ENCODE assay signal across 9 cellular contexts in the genomic region with DNA sequence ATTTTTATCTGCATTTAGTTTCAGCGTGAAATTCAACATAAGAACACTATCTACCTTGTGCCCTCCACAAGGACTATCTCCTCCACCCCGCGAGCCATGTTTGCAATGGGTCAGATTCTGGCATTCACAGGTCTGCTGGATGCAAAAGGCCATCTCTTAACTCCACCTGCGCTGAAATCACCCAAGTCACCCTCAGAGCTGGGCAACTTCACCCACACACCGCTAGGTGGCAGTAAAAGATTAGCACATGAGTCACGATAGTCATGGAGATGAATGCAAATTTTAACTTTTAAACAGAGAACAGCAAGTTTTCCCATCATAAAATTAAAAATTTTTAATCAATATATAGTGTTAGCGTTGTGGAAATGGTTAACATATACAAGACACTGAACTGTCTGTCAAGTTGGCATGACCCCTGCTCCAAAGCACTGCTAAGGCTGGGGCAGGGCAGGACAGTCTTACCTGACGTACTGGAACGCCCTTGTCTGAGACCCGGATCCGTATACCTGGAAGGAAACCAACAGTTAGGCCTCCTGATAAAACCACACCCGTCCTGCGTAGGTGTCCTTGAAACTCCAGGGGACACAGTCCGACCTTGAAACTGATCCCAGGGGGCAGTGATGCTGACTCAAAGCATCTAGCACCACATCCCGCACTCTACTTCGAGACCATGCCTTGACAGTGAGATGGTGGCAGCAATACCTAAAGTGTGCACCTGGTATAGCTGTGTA.
DNase-seq lines count a peak whose midpoint lies in the region; ATAC-seq, FAIRE-seq and TF ChIP-seq lines count a peak whose summit lies in the region.
"Had no signal": no experiment of that assay in that cellular context is flagged by ENCODE, and none has a peak within 500 bp of the region (broad histone marks: within the 10 kb centered on the region; RNA-seq: fewer than 3 reads in every experiment).

No MANE protein-coding gene starts in this region.

- H3K9ac ChIP-seq in PC-3 (ENCODE audit: low read length), result no peak overlapping the region
- no peak overlapping the region for H3K9ac ChIP-seq in neural progenitor cell

- H3K27ac Mint-ChIP-seq in neural progenitor cell, result no peak overlapping the region

- H3K79me2 ChIP-seq in PC-3 (ENCODE audit: low read length) (no peaks in the 10 kb centered on the region), neural progenitor cell (ENCODE audit: low read depth) (no peaks in the 10 kb centered on the region)

- H3K4me1 ChIP-seq in PC-3 (ENCODE audit: insufficient read depth, low read length) (peaks cover 11% of the 10 kb centered on the region), neural progenitor cell (no peaks in the 10 kb centered on the region)

- FAIRE-seq in HTR-8/SVneo (lab: Jason Lieb, UNC), result peak; percentile 36

- peak; percentile 71 for DNase-seq in COLO829 (ENCODE audit: low spot score)
- DNase-seq in HTR-8/SVneo (ENCODE audit: insufficient read length, low spot score), result peak; percentile 69
- DNase-seq in PC-3, result peak; percentile 86
- peak; percentile 74 to 76 for DNase-seq in activated T-cell treated with anti-CD3 and anti-CD28 coated beads, Interleukin-2, amount 50 U/mL, for 48 hours
- peak; percentile 77 for DNase-seq in fibroblast of peridontal ligament (ENCODE audit: extremely low read depth)
- DNase-seq in neural progenitor cell (ENCODE audit: low spot score), result peak; percentile 79

- H3K9me3 ChIP-seq in PC-3 (ENCODE audit: low read length), result no peaks in the 10 kb centered on the region
- H3K9me3 ChIP-seq in neural progenitor cell (ENCODE audit: low read depth), result no peaks in the 10 kb centered on the region

- no TSS peak for BruUV-seq in PC-3 (replicated peaks; lab: Mats Ljungman, UMichigan)

- H4K20me1 ChIP-seq in PC-3 (ENCODE audit: low read length) (no peaks in the 10 kb centered on the region), neural progenitor cell (ENCODE audit: low read depth) (peaks cover 6% of the 10 kb centered on the region)

- H3K4me3 ChIP-seq in PC-3 (ENCODE audit: low read length) (no peak overlapping the region), neural progenitor cell (no peak overlapping the region)

- no peaks in the 10 kb centered on the region for H3K27me3 ChIP-seq in PC-3 (ENCODE audit: low read length)
- no peaks in the 10 kb centered on the region for H3K27me3 ChIP-seq in neural progenitor cell

- POLR2A ChIA-PET in PC-3 (lab: Charles Lee; ENCODE audit: unreplicated experiment), result no interaction called here

- peak; percentile 37 for ATAC-seq in GM19397 (IDR thresholded peaks at IDR 0.05; ENCODE audit: unreplicated experiment)
- peak; percentile 66 for ATAC-seq in PC-3
- no peak for ATAC-seq in GM21825 (IDR thresholded peaks at IDR 0.05; ENCODE audit: unreplicated experiment)

- H3K36me3 ChIP-seq in PC-3 (ENCODE audit: low read depth, low read length) (no peaks in the 10 kb centered on the region), neural progenitor cell (no peaks in the 10 kb centered on the region)

- H3K4me3 Mint-ChIP-seq in neural progenitor cell, result no peak overlapping the region
- H3K4me3 Mint-ChIP-seq: stimulated activated naive CD8-positive, alpha-beta T cell treated with anti-CD3 and anti-CD28 coated beads, Interleukin-15, Interleukin-2, amounts not matched to agents 100 ng/mL and 50 ng/mL, for 24 hours had no signal

- H2AFZ ChIP-seq in PC-3 (ENCODE audit: low read length), result no peak overlapping the region
- no peak overlapping the region for H2AFZ ChIP-seq in neural progenitor cell (replicated peaks)

- H3K9me2 ChIP-seq in PC-3 (replicated peaks; ENCODE audit: low read length), result no peaks in the 10 kb centered on the region

- H3K4me1 Mint-ChIP-seq in neural progenitor cell, result no peaks in the 10 kb centered on the region

- H3F3A ChIP-seq in PC-3 (ENCODE audit: low read length, unreplicated experiment), result no peaks in the 10 kb centered on the region
- H3F3A ChIP-seq in neural progenitor cell (ENCODE audit: low read depth), result no peaks in the 10 kb centered on the region

- peak; percentile 94 for TF ChIP-seq CTCF in PC-3 (conservative IDR thresholded peaks at IDR 0.05; ENCODE audit: low read depth, low read length)
- peak; percentile 95 for TF ChIP-seq CTCF in neural progenitor cell (IDR thresholded peaks at IDR 0.05)

- no peaks in the 10 kb centered on the region for H3K27me3 Mint-ChIP-seq in neural progenitor cell (ENCODE audit: insufficient read depth, low read depth)
- H3K27me3 Mint-ChIP-seq: stimulated activated naive CD8-positive, alpha-beta T cell treated with anti-CD3 and anti-CD28 coated beads, Interleukin-15, Interleukin-2, amounts not matched to agents 100 ng/mL and 50 ng/mL, for 24 hours had no signal

- peaks cover 13% of the 10 kb centered on the region for H3K36me3 Mint-ChIP-seq in neural progenitor cell

- CTCF ChIA-PET in PC-3 (lab: Charles Lee), result interaction anchor here (0.6 to 1.0 kb wide), 4 partner anchors 89 to 478 kb away, joined by 3 to 4 read pairs (median 3); no protein-coding TSS in a partner anchor

- H3K4me2 ChIP-seq in PC-3 (ENCODE audit: low read length) (no peak overlapping the region), neural progenitor cell (no peak overlapping the region)

- no peak overlapping the region for H3K27ac ChIP-seq in PC-3 (ENCODE audit: low read length)
- no peak overlapping the region for H3K27ac ChIP-seq in neural progenitor cell

- H3K9me3 Mint-ChIP-seq in neural progenitor cell, result no peaks in the 10 kb centered on the region
- H3K9me3 Mint-ChIP-seq: stimulated activated naive CD8-positive, alpha-beta T cell treated with anti-CD3 and anti-CD28 coated beads, Interleukin-15, Interleukin-2, amounts not matched to agents 100 ng/mL and 50 ng/mL, for 24 hours had no signal

- intact Hi-C loops in PC-3 (cut with micrococcal nuclease), result loop anchor here (1.0 to 10.0 kb wide), 4 partner anchors 90 to 478 kb away; a partner anchor contains a TSS
